ENCODE assay signal across 1 cellular context in the genomic region with DNA sequence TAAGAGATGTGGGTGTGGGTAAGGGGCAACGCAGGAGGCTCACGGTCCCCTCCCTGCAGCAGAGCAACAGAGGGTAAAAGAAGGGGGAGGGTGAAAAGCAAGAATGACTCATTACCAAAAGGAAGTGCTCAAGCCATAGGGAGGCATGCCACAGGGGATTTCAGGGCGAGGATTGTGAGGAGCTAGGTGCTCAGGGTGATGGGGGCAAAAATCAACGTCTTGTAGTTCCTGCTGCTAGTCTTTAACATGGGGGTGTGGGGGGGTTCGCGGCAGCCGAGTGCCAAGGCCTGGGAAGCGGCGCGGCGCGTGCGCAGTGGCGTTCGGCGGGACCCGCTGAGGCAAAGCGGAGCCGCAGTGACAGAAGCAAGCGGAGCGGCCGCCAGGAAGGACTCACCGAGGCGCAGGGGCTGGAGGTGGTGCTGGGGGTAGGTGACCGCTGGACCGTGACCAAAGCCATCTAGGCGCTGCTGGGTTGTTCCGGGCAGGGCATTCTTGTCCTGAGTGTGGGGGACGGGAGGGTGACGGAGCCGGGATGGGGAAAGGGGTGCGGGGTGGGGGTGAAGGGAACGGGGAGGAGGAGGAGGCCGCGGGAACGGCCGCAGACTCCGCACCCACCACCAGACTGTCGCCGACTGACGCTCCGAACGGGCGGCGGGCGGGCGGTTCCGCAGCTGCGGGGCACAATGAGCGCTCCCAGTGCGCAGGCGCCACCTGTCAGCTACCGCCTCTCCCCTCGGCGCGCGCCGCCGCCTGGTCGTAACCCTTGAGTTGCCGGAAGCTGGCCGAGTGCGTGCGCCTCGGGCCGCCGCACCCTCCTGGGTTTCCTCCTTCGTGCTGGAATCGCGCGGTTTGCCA.
TF ChIP-seq lines count a peak whose summit lies in the region.

Gene SSH2, minus strand, starts transcription at position 685 of the 855 bp plus-strand sequence. Its CDS starts 228 bp downstream, at position 457.

TF ChIP-seq in HEK293, 187 proteins besides CTCF, POLR2A, EP300 and RAD21 (continued from another document):
- TF ChIP-seq, protein P1, sequence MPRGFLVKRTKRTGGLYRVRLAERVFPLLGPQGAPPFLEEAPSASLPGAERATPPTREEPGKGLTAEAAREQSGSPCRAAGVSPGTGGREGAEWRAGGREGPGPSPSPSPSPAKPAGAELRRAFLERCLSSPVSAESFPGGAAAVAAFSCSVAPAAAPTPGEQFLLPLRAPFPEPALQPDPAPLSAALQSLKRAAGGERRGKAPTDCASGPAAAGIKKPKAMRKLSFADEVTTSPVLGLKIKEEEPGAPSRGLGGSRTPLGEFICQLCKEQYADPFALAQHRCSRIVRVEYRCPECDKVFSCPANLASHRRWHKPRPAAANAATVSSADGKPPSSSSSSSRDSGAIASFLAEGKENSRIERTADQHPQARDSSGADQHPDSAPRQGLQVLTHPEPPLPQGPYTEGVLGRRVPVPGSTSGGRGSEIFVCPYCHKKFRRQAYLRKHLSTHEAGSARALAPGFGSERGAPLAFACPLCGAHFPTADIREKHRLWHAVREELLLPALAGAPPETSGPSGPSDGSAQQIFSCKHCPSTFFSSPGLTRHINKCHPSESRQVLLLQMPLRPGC (tag by site-specific recombination; IDR thresholded peaks at IDR 0.05) = peak; percentile 37; the same call in 1 of the 2 replicates
- TF ChIP-seq ZNF423 (tag by site-specific recombination; IDR thresholded peaks at IDR 0.05) = peak; percentile 13; the same call in 1 of the 2 replicates
- TF ChIP-seq ZNF341 (tag by site-specific recombination; IDR thresholded peaks at IDR 0.05; ENCODE audit: low read depth) = peak; percentile 97
- TF ChIP-seq KLF17 (tag by site-specific recombination; IDR thresholded peaks at IDR 0.05) = peak; percentile 93
- TF ChIP-seq ZNF510 (tag by site-specific recombination; IDR thresholded peaks at IDR 0.05; ENCODE audit: insufficient replicate concordance) = peak; percentile 68
- peak; percentile 92 for TF ChIP-seq ZNF76 (tag by site-specific recombination; IDR thresholded peaks at IDR 0.05; ENCODE audit: borderline replicate concordance, low read depth)
- peak; percentile 25; the same call in 1 of the 2 replicates for TF ChIP-seq GLI4 (tag by site-specific recombination; IDR thresholded peaks at IDR 0.05)
